In genomic region chr6:139285590-139285989, GRCh38 we compare ENCODE assay signal across 16 cellular contexts. TPM values are rescaled to one million over a fixed set of nuclear protein-coding genes. Genes with fewer than 3 reads are reported as not detected.
DNase-seq lines count a peak whose midpoint lies in the region; ATAC-seq and TF ChIP-seq lines count a peak whose summit lies in the region.
"Had no signal": no experiment of that assay in that cellular context is flagged by ENCODE, and none has a peak within 500 bp of the region (broad histone marks: within the 10 kb centered on the region; RNA-seq: fewer than 3 reads in every experiment).

No MANE protein-coding gene starts in this region.

- no peak for DNase-seq in activated naive CD8-positive, alpha-beta T cell treated with anti-CD3 and anti-CD28 coated beads, Interleukin-2, amount 50 U/mL, for 24 hours
- DNase-seq in activated naive CD8-positive, alpha-beta T cell treated with anti-CD3 and anti-CD28 coated beads for 36 hours: no peak
- peak in 1 of 2 experiments; percentile 21 for DNase-seq in PC-9
- DNase-seq in GDM1 (lab: John Stamatoyannopoulos, UW): no peak
- no peak for DNase-seq in superior temporal gyrus (ENCODE audit: extremely low spot score)
- no peak for DNase-seq in KBM-7
- DNase-seq: BE2C; C1 segment of cervical spinal cord; CD4-positive, CD25-positive, alpha-beta regulatory T cell; CD8-positive, alpha-beta memory T cell; DMS153; DMS79; GF-D8; H9; IMR-90 had no signal

- no peaks in the 10 kb centered on the region for H3K79me2 ChIP-seq in PC-9 (ENCODE audit: low read depth)

- no peaks in the 10 kb centered on the region for H3K36me3 Mint-ChIP-seq in activated naive CD8-positive, alpha-beta T cell treated with anti-CD3 and anti-CD28 coated beads, Interleukin-2, amount 50 U/mL, for 24 hours (ENCODE audit: low read depth)
- peaks cover 2% of the 10 kb centered on the region for H3K36me3 Mint-ChIP-seq in activated naive CD8-positive, alpha-beta T cell treated with anti-CD3 and anti-CD28 coated beads for 36 hours

- CTCF ChIA-PET in PC-9 (lab: Charles Lee): no interaction called here

- peaks cover 52% of the 10 kb centered on the region for H3K4me1 Mint-ChIP-seq in activated naive CD8-positive, alpha-beta T cell treated with anti-CD3 and anti-CD28 coated beads, Interleukin-2, amount 50 U/mL, for 24 hours
- H3K4me1 Mint-ChIP-seq in activated naive CD8-positive, alpha-beta T cell treated with anti-CD3 and anti-CD28 coated beads for 36 hours: peaks cover 29% of the 10 kb centered on the region

- no peaks in the 10 kb centered on the region for H3K27me3 Mint-ChIP-seq in activated naive CD8-positive, alpha-beta T cell treated with anti-CD3 and anti-CD28 coated beads, Interleukin-2, amount 50 U/mL, for 24 hours
- H3K27me3 Mint-ChIP-seq in activated naive CD8-positive, alpha-beta T cell treated with anti-CD3 and anti-CD28 coated beads for 36 hours: no peaks in the 10 kb centered on the region
- H3K27me3 Mint-ChIP-seq: CD4-positive, CD25-positive, alpha-beta regulatory T cell; CD8-positive, alpha-beta memory T cell had no signal

- no peak overlapping the region for H3K4me2 ChIP-seq in PC-9

- in situ Hi-C loops in KBM-7 (cut with MboI; ENCODE audit: low pct_unique_long_range_greater_than_20kb, low sequenced_read_pairs): no loop called here

- intact Hi-C loops in PC-9 (cut with micrococcal nuclease; ENCODE audit: unreplicated experiment): no loop called here

- no TSS peak for BruUV-seq in PC-9 (replicated peaks; lab: Mats Ljungman, UMichigan)

- peak; percentile 62 for ATAC-seq in activated naive CD8-positive, alpha-beta T cell treated with anti-CD3 and anti-CD28 coated beads, Interleukin-2, amount 50 U/mL, for 24 hours

- H3K27me3 ChIP-seq in PC-9 (ENCODE audit: insufficient read depth, low read depth) (no peaks in the 10 kb centered on the region), skeletal muscle tissue (ENCODE audit: control insufficient read depth in 3 of 3, insufficient read depth in 3 of 3, low read length in 3 of 3) (no peaks in the 10 kb centered on the region)

- H3K9ac ChIP-seq in skeletal muscle tissue (ENCODE audit: low read depth in 1 of 3, low read length in 3 of 3): peak overlapping the region in 1 of 3 donors; percentile 5

- H3K27ac ChIP-seq in PC-9 (no peak overlapping the region), skeletal muscle tissue (ENCODE audit: low read depth, low read length) (no peak overlapping the region)

- no peaks in the 10 kb centered on the region for H3K9me3 Mint-ChIP-seq in activated naive CD8-positive, alpha-beta T cell treated with anti-CD3 and anti-CD28 coated beads, Interleukin-2, amount 50 U/mL, for 24 hours
- H3K9me3 Mint-ChIP-seq in activated naive CD8-positive, alpha-beta T cell treated with anti-CD3 and anti-CD28 coated beads for 36 hours: peaks cover 2% of the 10 kb centered on the region
- H3K9me3 Mint-ChIP-seq: CD8-positive, alpha-beta memory T cell; H9 had no signal

- H3K9me3 ChIP-seq in PC-9 (ENCODE audit: insufficient read depth, low read depth) (no peaks in the 10 kb centered on the region), skeletal muscle tissue (ENCODE audit: control insufficient read depth in 3 of 3, low read length in 3 of 3) (no peaks in the 10 kb centered on the region)
- H3K9me3 ChIP-seq: BE2C had no signal

- TF ChIP-seq CTCF in PC-9 (conservative IDR thresholded peaks at IDR 0.05): no peak

- H3K4me3 ChIP-seq in PC-9 (no peak overlapping the region), skeletal muscle tissue (ENCODE audit: low read length in 3 of 3) (peak overlapping the region; percentile 10 to 24 (median 14))

- H2AFZ ChIP-seq in PC-9: peak overlapping the region; percentile 25; the same call in 1 of the 2 replicates

- POLR2A ChIA-PET in PC-9 (lab: Charles Lee; ENCODE audit: unreplicated experiment): no interaction called here

- H3K36me3 ChIP-seq in PC-9 (ENCODE audit: low read depth) (no peaks in the 10 kb centered on the region), skeletal muscle tissue (ENCODE audit: control insufficient read depth in 3 of 3, insufficient read depth in 3 of 3, low read length in 3 of 3) (peaks cover 6 to 27% (median 23%) of the 10 kb centered on the region in 3 donors)
- H3K36me3 ChIP-seq: BE2C had no signal

- H3K27ac Mint-ChIP-seq in activated naive CD8-positive, alpha-beta T cell treated with anti-CD3 and anti-CD28 coated beads, Interleukin-2, amount 50 U/mL, for 24 hours: no peak overlapping the region
- no peak overlapping the region for H3K27ac Mint-ChIP-seq in activated naive CD8-positive, alpha-beta T cell treated with anti-CD3 and anti-CD28 coated beads for 36 hours
- H3K27ac Mint-ChIP-seq: CD4-positive, CD25-positive, alpha-beta regulatory T cell; CD8-positive, alpha-beta memory T cell; H9 had no signal

- H3K4me3 Mint-ChIP-seq in activated naive CD8-positive, alpha-beta T cell treated with anti-CD3 and anti-CD28 coated beads, Interleukin-2, amount 50 U/mL, for 24 hours: no peak overlapping the region
- no peak overlapping the region for H3K4me3 Mint-ChIP-seq in activated naive CD8-positive, alpha-beta T cell treated with anti-CD3 and anti-CD28 coated beads for 36 hours
- H3K4me3 Mint-ChIP-seq: CD4-positive, CD25-positive, alpha-beta regulatory T cell; CD8-positive, alpha-beta memory T cell; H9 had no signal

- H4K20me1 ChIP-seq in PC-9 (ENCODE audit: insufficient read depth): no peaks in the 10 kb centered on the region

- H3K4me1 ChIP-seq in PC-9 (replicated peaks; ENCODE audit: insufficient read depth): no peaks in the 10 kb centered on the region
- peaks cover 26 to 37% (median 32%) of the 10 kb centered on the region in 3 donors for H3K4me1 ChIP-seq in skeletal muscle tissue (ENCODE audit: control insufficient read depth in 3 of 3, insufficient read depth in 3 of 3, low read length in 3 of 3)
- H3K4me1 ChIP-seq: BE2C had no signal

- H3F3A ChIP-seq in PC-9 (ENCODE audit: insufficient read depth, low read depth): no peaks in the 10 kb centered on the region

- H3K9me2 ChIP-seq in PC-9 (ENCODE audit: insufficient read depth): no peaks in the 10 kb centered on the region

RNA-seq across cellular contexts. Expression of gene TXLNB, which starts 6.2 kb away (rescaled TPM):
- under 1 TPM; 0.18 to 0.19 TPM for total RNA-seq in activated naive CD8-positive, alpha-beta T cell treated with anti-CD3 and anti-CD28 coated beads for 36 hours
- total RNA-seq in PC-9 (2021) (0.09 TPM in 1 of 2 replicates, not detected in the other), skeletal muscle tissue (60.0 TPM)

Comparison
In these comparisons a context has a peak if more than half of its experiments do, and no peak if none do; other contexts are left out.
1. RNA of gene TXLNB, which starts 6.2 kb away (total RNA-seq): 60.0 TPM in skeletal muscle tissue (single experiment); 0.18 to 0.19 TPM in activated naive CD8-positive, alpha-beta T cell treated with anti-CD3 and anti-CD28 coated beads for 36 hours and 0.09 TPM in PC-9; every median in the first group is over 10 times any median in the second.